Comparison of ENCODE assay signal across 8 cellular contexts in genomic region chr9:127224178-127224882, GRCh38. TPM values are rescaled to one million over a fixed set of nuclear protein-coding genes. Genes with fewer than 3 reads are reported as not detected.
A peak's percentile ranks its signal among the peaks of the same experiment; 100 is the strongest.
DNase-seq lines count a peak whose midpoint lies in the region; ATAC-seq and TF ChIP-seq lines count a peak whose summit lies in the region.

No MANE protein-coding gene starts in this region.

- H3K27me3 ChIP-seq in right atrium auricular region (no peaks in the 10 kb centered on the region), psoas muscle (ENCODE audit: insufficient read depth in 3 of 3, low read length in 2 of 3) (no peaks in the 10 kb centered on the region)

- WGBS in psoas muscle, 3 donors, result 0 to 1% (median 1%) methylated on average over 46 to 56 of the region's 56 CpGs

- no peaks in the 10 kb centered on the region for H3K9me3 Mint-ChIP-seq in T-helper 1 cell treated with Interleukin-12 subunit alpha and Interleukin-12 subunit beta and Interleukin-4 antibody, amounts not matched to agents 30 μg/mL and 1 μg/mL, for 36 hours

- peak in 1 of 2 donors; percentile 34 for TF ChIP-seq CTCF in right atrium auricular region (IDR thresholded peaks at IDR 0.05)
- TF ChIP-seq CTCF in psoas muscle (IDR thresholded peaks at IDR 0.05), result peak; percentile 24

- peaks cover 53% of the 10 kb centered on the region for H3K27me3 Mint-ChIP-seq in T-helper 1 cell treated with Interleukin-12 subunit alpha and Interleukin-12 subunit beta and Interleukin-4 antibody, amounts not matched to agents 30 μg/mL and 1 μg/mL, for 36 hours (ENCODE audit: low read depth)

- peak overlapping the region; percentile 45 to 77 for H3K4me3 ChIP-seq in right atrium auricular region
- peak overlapping the region; percentile 75 for H3K4me3 ChIP-seq in psoas muscle

- peak overlapping the region; percentile 90 for H3K4me3 Mint-ChIP-seq in T-helper 1 cell treated with Interleukin-12 subunit alpha and Interleukin-12 subunit beta and Interleukin-4 antibody, amounts not matched to agents 30 μg/mL and 1 μg/mL, for 36 hours

- H3K27ac ChIP-seq in right atrium auricular region (peak overlapping the region; percentile 66 to 82), psoas muscle (peak overlapping the region; percentile 78)

- TF ChIP-seq POLR2A in GM10847 (IDR thresholded peaks at IDR 0.05; ENCODE audit: extremely low read depth, insufficient read length), result peak; percentile 21

- peak overlapping the region; percentile 78 for H3K27ac Mint-ChIP-seq in T-helper 1 cell treated with Interleukin-12 subunit alpha and Interleukin-12 subunit beta and Interleukin-4 antibody, amounts not matched to agents 30 μg/mL and 1 μg/mL, for 36 hours

- intact Hi-C loops in psoas muscle (cut with DNase I), result no loop called here

- H3K36me3 ChIP-seq in right atrium auricular region (no peaks in the 10 kb centered on the region), psoas muscle (ENCODE audit: insufficient read depth in 1 of 2, low read depth in 1 of 2) (no peaks in the 10 kb centered on the region)

- H3K36me3 Mint-ChIP-seq in T-helper 1 cell treated with Interleukin-12 subunit alpha and Interleukin-12 subunit beta and Interleukin-4 antibody, amounts not matched to agents 30 μg/mL and 1 μg/mL, for 36 hours (ENCODE audit: low read depth), result no peaks in the 10 kb centered on the region

- H3K9me3 ChIP-seq in right atrium auricular region, result no peaks in the 10 kb centered on the region
- no peaks in the 10 kb centered on the region for H3K9me3 ChIP-seq in psoas muscle

- H3K4me1 Mint-ChIP-seq in T-helper 1 cell treated with Interleukin-12 subunit alpha and Interleukin-12 subunit beta and Interleukin-4 antibody, amounts not matched to agents 30 μg/mL and 1 μg/mL, for 36 hours (ENCODE audit: low read depth), result peaks cover 16% of the 10 kb centered on the region

- peak; percentile 64 for ATAC-seq in HG02610 (IDR thresholded peaks at IDR 0.05; ENCODE audit: unreplicated experiment)
- peak; percentile 85 to 87 (median 86) for ATAC-seq in psoas muscle

- DNase-seq in NCI-H1417 (lab: John Stamatoyannopoulos, UW), result peak; percentile 60 to 97 (median 94)
- DNase-seq in anterior cingulate cortex (lab: John Stamatoyannopoulos, UW), result peak in 57 of 58 donors; percentile 44 to 92 (median 83)
- peak; percentile 92 for DNase-seq in right atrium auricular region (ENCODE audit: low spot score)
- peak; percentile 91 to 96 for DNase-seq in psoas muscle
- peak; percentile 94 for DNase-seq in ureter (ENCODE audit: low spot score)

- H3K4me1 ChIP-seq in right atrium auricular region (peaks cover 0 to 17% of the 10 kb centered on the region in 2 donors), psoas muscle (no peaks in the 10 kb centered on the region)

RNA-seq across cellular contexts. Expression of gene GARNL3, which starts 40.2 kb away (rescaled TPM):
- total RNA-seq in right atrium auricular region (10 to 100 TPM in 1 of 2 donors, 1 to 10 TPM in 1; 8.9 to 17.7 TPM), psoas muscle (1 to 10 TPM; 2.2 to 4.8 (median 3.1) TPM), ureter (59.0 TPM)
- 1 to 10 TPM; 1.2 to 1.9 (median 1.7) TPM for polyA plus RNA-seq in psoas muscle

Comparison
In these comparisons a context has a peak if more than half of its experiments do, and no peak if none do; other contexts are left out.
1. Peak in every context shown above with its lines: DNase-seq, ATAC-seq, H3K4me3 ChIP-seq and H3K27ac ChIP-seq.